Comparison of ENCODE assay signal across 1 cellular context in genomic region chr16:67846320-67847063, GRCh38.
A peak's percentile ranks its signal among the peaks of the same experiment; 100 is the strongest.
TF ChIP-seq lines count a peak whose summit lies in the region.

TSS of gene NUTF2 (plus strand) at chr16:67846933. CDS start at chr16:67865131, 18,198 bp downstream.

TF ChIP-seq in K562, 482 proteins besides CTCF, POLR2A, EP300 and RAD21 (continued from another document and continues in another):
- TF ChIP-seq GTF3C2 (IDR thresholded peaks at IDR 0.05; ENCODE audit: borderline replicate concordance, extremely low read depth, insufficient read length) (no peak), ZNF133 (CRISPR knock-in tag; IDR thresholded peaks at IDR 0.05) (no peak), MAFK (IDR thresholded peaks at IDR 0.05; ENCODE audit: low read length) (no peak), CAMTA2 (CRISPR knock-in tag; conservative IDR thresholded peaks at IDR 0.05) (no peak), DLX4 (CRISPR knock-in tag; IDR thresholded peaks at IDR 0.05) (no peak), CGGBP1 (CRISPR knock-in tag; IDR thresholded peaks at IDR 0.05) (no peak), REST (CRISPR knock-in tag; IDR thresholded peaks at IDR 0.05; ENCODE audit: low read depth) (no peak), SFPQ (IDR thresholded peaks at IDR 0.05; ENCODE audit: low read depth, low read length) (no peak), ZSCAN29 (IDR thresholded peaks at IDR 0.05) (no peak), NR0B1 (IDR thresholded peaks at IDR 0.05; ENCODE audit: partially characterized antibody) (no peak), SLC30A9 (CRISPR knock-in tag; IDR thresholded peaks at IDR 0.05) (no peak), THAP12 (CRISPR knock-in tag; IDR thresholded peaks at IDR 0.05) (no peak), HNRNPLL (IDR thresholded peaks at IDR 0.05; ENCODE audit: low read depth, low read length, poor library complexity, severe bottlenecking) (no peak), ZNF324 (CRISPR knock-in tag; IDR thresholded peaks at IDR 0.05) (no peak), RBFOX2 (IDR thresholded peaks at IDR 0.05; ENCODE audit: low read depth, low read length) (peak; percentile 89), NFATC3 (IDR thresholded peaks at IDR 0.05) (no peak), ZNF280A (IDR thresholded peaks at IDR 0.05; ENCODE audit: low read depth, partially characterized antibody) (no peak), BMI1 (IDR thresholded peaks at IDR 0.05; ENCODE audit: low read length) (no peak), ZNF785 (CRISPR knock-in tag; IDR thresholded peaks at IDR 0.05) (no peak), ZNF717 (CRISPR knock-in tag; IDR thresholded peaks at IDR 0.05) (no peak), HIVEP1 (CRISPR knock-in tag; IDR thresholded peaks at IDR 0.05) (peak; percentile 41; the same call in 1 of the 2 replicates), ZNF561 (CRISPR knock-in tag; conservative IDR thresholded peaks at IDR 0.05) (no peak), ZFX (CRISPR knock-in tag; IDR thresholded peaks at IDR 0.05) (peak; percentile 87), ZMIZ1 (IDR thresholded peaks at IDR 0.05; ENCODE audit: low read depth in 2 of 2, low read length in 2 of 2) (no peak; a peak in 1 of 4 replicates), CBX2 (IDR thresholded peaks at IDR 0.05; ENCODE audit: insufficient read depth, low read length, poor library complexity, severe bottlenecking) (no peak), EP400 (IDR thresholded peaks at IDR 0.05) (peak; percentile 89), TRIM28 (IDR thresholded peaks at IDR 0.05) (no peak; the same call in 1 of the 2 replicates), XRCC5 (IDR thresholded peaks at IDR 0.05; ENCODE audit: low read depth, low read length) (peak; percentile 98), CTCFL (IDR thresholded peaks at IDR 0.05; ENCODE audit: borderline replicate concordance, insufficient read depth, low read depth, low read length, poor library complexity, severe bottlenecking) (no peak), ZNF695 (CRISPR knock-in tag; IDR thresholded peaks at IDR 0.05) (no peak), SIN3A (IDR thresholded peaks at IDR 0.05; ENCODE audit: borderline replicate concordance in 2 of 2, control insufficient read depth in 1 of 2, low read depth in 2 of 2, low read length in 2 of 2) (peak; percentile 49 to 65; a peak in 1 of 4 replicates), ZFP91 (CRISPR knock-in tag; IDR thresholded peaks at IDR 0.05) (no peak), EWSR1 (IDR thresholded peaks at IDR 0.05; ENCODE audit: borderline replicate concordance, low read depth, partially characterized antibody) (no peak), FUS (optimal IDR thresholded peaks at IDR 0.05; ENCODE audit: low read depth, low read length) (no peak), ESRRB (CRISPR knock-in tag; IDR thresholded peaks at IDR 0.05; ENCODE audit: borderline replicate concordance) (no peak), ETS2 (tag; IDR thresholded peaks at IDR 0.05; ENCODE audit: borderline replicate concordance, poor library complexity, severe bottlenecking) (no peak)
